In genomic region chr22:49768961-49769690, GRCh38 we compare ENCODE assay signal across 11 cellular contexts. TPM values are rescaled to one million over a fixed set of nuclear protein-coding genes. Genes with fewer than 3 reads are reported as not detected.
DNase-seq lines count a peak whose midpoint lies in the region; ATAC-seq lines count a peak whose summit lies in the region.
"Had no signal": no experiment of that assay in that cellular context is flagged by ENCODE, and none has a peak within 500 bp of the region (broad histone marks: within the 10 kb centered on the region; RNA-seq: fewer than 3 reads in every experiment).

No MANE protein-coding gene starts in this region.

- no peak overlapping the region for H3K27ac ChIP-seq in aorta (ENCODE audit: low read depth in 1 of 2, low read length in 2 of 2)
- H3K27ac ChIP-seq: C4-2B had no signal

- peaks cover 6 to 10% of the 10 kb centered on the region in 2 donors for H3K9me3 Mint-ChIP-seq in stimulated activated naive CD8-positive, alpha-beta T cell treated with anti-CD3 and anti-CD28 coated beads, Interleukin-15, amount 100 ng/mL, for 72 hours

- peak overlapping the region in 1 of 2 donors; percentile 67 for H3K27ac Mint-ChIP-seq in stimulated activated naive CD8-positive, alpha-beta T cell treated with anti-CD3 and anti-CD28 coated beads, Interleukin-15, amount 100 ng/mL, for 72 hours
- H3K27ac Mint-ChIP-seq: activated CD8-positive, alpha-beta T cell treated with anti-CD3 and anti-CD28 coated beads for 36 hours had no signal

- intact Hi-C loops in aorta (cut with DNase I) = loop anchor here in 1 of 2 donors (10.0 kb wide), 1 partner anchor 266 kb away; no protein-coding TSS in a partner anchor

- H3K4me3 ChIP-seq in aorta (ENCODE audit: low read length in 2 of 2) = no peak overlapping the region

- 71 to 79% methylated on average over 22 to 24 of the region's 24 CpGs for WGBS in aorta, 2 donors

- H3K36me3 ChIP-seq in aorta (ENCODE audit: control insufficient read depth in 1 of 2, insufficient read depth in 2 of 2, low read length in 1 of 2) = no peaks in the 10 kb centered on the region

- H3K4me1 Mint-ChIP-seq in stimulated activated naive CD8-positive, alpha-beta T cell treated with anti-CD3 and anti-CD28 coated beads, Interleukin-15, amount 100 ng/mL, for 72 hours = peaks cover 31% of the 10 kb centered on the region

- no peaks in the 10 kb centered on the region for H3K27me3 ChIP-seq in aorta (ENCODE audit: control insufficient read depth in 1 of 2, insufficient read depth in 2 of 2, low read length in 1 of 2)

- ATAC-seq in stimulated activated naive CD8-positive, alpha-beta T cell treated with anti-CD3 and anti-CD28 coated beads, Interleukin-15, amount 100 ng/mL, for 72 hours = peak; percentile 16
- ATAC-seq in stimulated activated naive CD8-positive, alpha-beta T cell treated with anti-CD3 and anti-CD28 coated beads, Interleukin-15, Interleukin-2, amounts not matched to agents 100 U/mL and 50 U/mL, for 24 hours = no peak
- ATAC-seq in aorta (ENCODE audit: low FRiP score) = no peak
- ATAC-seq: activated CD8-positive, alpha-beta T cell treated with anti-CD3 and anti-CD28 coated beads for 36 hours had no signal

- no peaks in the 10 kb centered on the region for H3K4me1 ChIP-seq in aorta (ENCODE audit: control insufficient read depth in 1 of 2, insufficient read depth in 2 of 2, low read length in 2 of 2)

- DNase-seq in stimulated activated naive CD8-positive, alpha-beta T cell treated with anti-CD3 and anti-CD28 coated beads, Interleukin-15, amount 100 ng/mL, for 72 hours = no peak
- no peak for DNase-seq in stimulated activated naive CD8-positive, alpha-beta T cell treated with anti-CD3 and anti-CD28 coated beads, Interleukin-15, Interleukin-2, amounts not matched to agents 100 U/mL and 50 U/mL, for 24 hours
- DNase-seq in fibroblast of gingiva (ENCODE audit: low read depth) (peak; percentile 23), medulla oblongata (ENCODE audit: extremely low spot score) (peak; percentile 31), aorta (peak; percentile 37 to 68), NCI-H526 treated with DMSO at 0.1 percent for 48 hours (lab: John Stamatoyannopoulos, UW) (no peak), D341Med (ENCODE audit: low spot score) (no peak), NCI-H82 (lab: John Stamatoyannopoulos, UW) (no peak)
- DNase-seq: activated CD8-positive, alpha-beta T cell treated with anti-CD3 and anti-CD28 coated beads for 36 hours; mammary epithelial cell had no signal

- no peak overlapping the region for H3K4me3 Mint-ChIP-seq in stimulated activated naive CD8-positive, alpha-beta T cell treated with anti-CD3 and anti-CD28 coated beads, Interleukin-15, amount 100 ng/mL, for 72 hours
- H3K4me3 Mint-ChIP-seq: activated CD8-positive, alpha-beta T cell treated with anti-CD3 and anti-CD28 coated beads for 36 hours had no signal

- no peaks in the 10 kb centered on the region for H3K27me3 Mint-ChIP-seq in stimulated activated naive CD8-positive, alpha-beta T cell treated with anti-CD3 and anti-CD28 coated beads, Interleukin-15, amount 100 ng/mL, for 72 hours
- H3K27me3 Mint-ChIP-seq: activated CD8-positive, alpha-beta T cell treated with anti-CD3 and anti-CD28 coated beads for 36 hours had no signal

- H3K9me3 ChIP-seq in aorta (ENCODE audit: control insufficient read depth, low read length) = no peaks in the 10 kb centered on the region

RNA-seq across cellular contexts. Expression of gene BRD1, which starts 58.5 kb away (rescaled TPM):
- 10 to 100 TPM; 26.7 to 32.2 TPM for total RNA-seq in aorta
- polyA plus RNA-seq in aorta = 10 to 100 TPM in 1 of 2 donors, 1 to 10 TPM in 1; 7.6 to 21.6 TPM

Comparison
In these comparisons a context has a peak if more than half of its experiments do, and no peak if none do; other contexts are left out.
1. DNase-seq: peak in fibroblast of gingiva (single experiment), medulla oblongata (single experiment) and aorta (2 of 2); none in stimulated activated naive CD8-positive, alpha-beta T cell treated with anti-CD3 and anti-CD28 coated beads, Interleukin-15, amount 100 ng/mL, for 72 hours (0 of 2), stimulated activated naive CD8-positive, alpha-beta T cell treated with anti-CD3 and anti-CD28 coated beads, Interleukin-15, Interleukin-2, amounts not matched to agents 100 U/mL and 50 U/mL, for 24 hours (single experiment), NCI-H526 treated with DMSO at 0.1 percent for 48 hours (single experiment), D341Med (single experiment) and NCI-H82 (single experiment).